Comparison of ENCODE assay signal across 16 cellular contexts in genomic region chr5:52837591-52838001, GRCh38. TPM values are rescaled to one million over a fixed set of nuclear protein-coding genes. Genes with fewer than 3 reads are reported as not detected.
DNase-seq lines count a peak whose midpoint lies in the region; FAIRE-seq and TF ChIP-seq lines count a peak whose summit lies in the region.
"Had no signal": no experiment of that assay in that cellular context is flagged by ENCODE, and none has a peak within 500 bp of the region (broad histone marks: within the 10 kb centered on the region; RNA-seq: fewer than 3 reads in every experiment).

No MANE protein-coding gene starts in this region.

- no peaks in the 10 kb centered on the region for H3K27me3 ChIP-seq in colonic mucosa
- no peaks in the 10 kb centered on the region for H3K27me3 ChIP-seq in mesenchymal stem cell (ENCODE audit: control insufficient read depth in 1 of 2, insufficient read depth in 1 of 2, low read length in 2 of 2)
- no peaks in the 10 kb centered on the region for H3K27me3 ChIP-seq in stomach
- no peaks in the 10 kb centered on the region for H3K27me3 ChIP-seq in MM.1S (replicated peaks; ENCODE audit: insufficient read depth, low read length)
- H3K27me3 ChIP-seq: BLaER1 treated with 17β-estradiol and CSF1 and Interleukin-3, amounts not matched to agents 10 nM and 100 nM had no signal

- no peaks in the 10 kb centered on the region for H3F3A ChIP-seq in MM.1S (ENCODE audit: insufficient read depth, low read length)

- H3K79me2 ChIP-seq in MM.1S (ENCODE audit: low read length): no peaks in the 10 kb centered on the region

- H3K27ac ChIP-seq in colonic mucosa: peak overlapping the region; percentile 25
- H3K27ac ChIP-seq in mesenchymal stem cell (ENCODE audit: low read length, poor library complexity, severe bottlenecking): peak overlapping the region; percentile 100
- peak overlapping the region in 4 of 5 donors; percentile 45 to 77 (median 65) for H3K27ac ChIP-seq in stomach
- H3K27ac ChIP-seq in MM.1S (ENCODE audit: low read length): no peak overlapping the region
- H3K27ac ChIP-seq: BLaER1 treated with 17β-estradiol and CSF1 and Interleukin-3, amounts not matched to agents 10 nM and 100 nM had no signal

- no peak for TF ChIP-seq POLR2A in stomach (IDR thresholded peaks at IDR 0.05)

- no peak overlapping the region for H2BK120ac ChIP-seq in mesenchymal stem cell (ENCODE audit: low read depth, low read length)

- H3K18ac ChIP-seq in mesenchymal stem cell (ENCODE audit: low read depth in 1 of 2, low read length in 2 of 2): no peak overlapping the region

- no peak for TF ChIP-seq CTCF in colonic mucosa (IDR thresholded peaks at IDR 0.05)
- TF ChIP-seq CTCF in stomach (IDR thresholded peaks at IDR 0.05): no peak
- no peak for TF ChIP-seq CTCF in D721Med (IDR thresholded peaks at IDR 0.05; ENCODE audit: insufficient read depth, missing control alignments)
- no peak for TF ChIP-seq CTCF in MM.1S (IDR thresholded peaks at IDR 0.05; ENCODE audit: low read length)

- H3K4me2 ChIP-seq in mesenchymal stem cell (ENCODE audit: low read length, poor library complexity, severe bottlenecking) (no peak overlapping the region), MM.1S (ENCODE audit: low read depth, low read length) (no peak overlapping the region)
- H3K4me2 ChIP-seq: BLaER1 treated with 17β-estradiol and CSF1 and Interleukin-3, amounts not matched to agents 10 nM and 100 nM had no signal

- H4K91ac ChIP-seq in mesenchymal stem cell (ENCODE audit: low read length): no peak overlapping the region

- H3K9ac ChIP-seq in colonic mucosa (ENCODE audit: low read depth in 2 of 2, low read length in 2 of 2): no peak overlapping the region
- peak overlapping the region; percentile 48 for H3K9ac ChIP-seq in mesenchymal stem cell (ENCODE audit: low read length)
- H3K9ac ChIP-seq in MM.1S (ENCODE audit: low read length): no peak overlapping the region
- H3K9ac ChIP-seq: BLaER1 treated with 17β-estradiol and CSF1 and Interleukin-3, amounts not matched to agents 10 nM and 100 nM had no signal

- H3K4me1 ChIP-seq in colonic mucosa (no peaks in the 10 kb centered on the region), mesenchymal stem cell (ENCODE audit: control insufficient read depth, insufficient read depth, low read depth, low read length) (peaks cover 2% of the 10 kb centered on the region), stomach (peaks cover 0 to 38% (median 9%) of the 10 kb centered on the region in 4 donors), MM.1S (ENCODE audit: low read length) (no peaks in the 10 kb centered on the region)
- H3K4me1 ChIP-seq: BLaER1 treated with 17β-estradiol and CSF1 and Interleukin-3, amounts not matched to agents 10 nM and 100 nM had no signal

- intact Hi-C loops in colonic mucosa (cut with DNase I) (no loop called here), stomach (cut with DNase I; ENCODE audit: low total_unique reads) (no loop called here)

- H3K9me3 ChIP-seq in colonic mucosa (no peaks in the 10 kb centered on the region), mesenchymal stem cell (ENCODE audit: control insufficient read depth, low read length) (no peaks in the 10 kb centered on the region), stomach (no peaks in the 10 kb centered on the region), MM.1S (replicated peaks; ENCODE audit: insufficient read depth, low read length) (no peaks in the 10 kb centered on the region)
- H3K9me3 ChIP-seq: BLaER1 treated with 17β-estradiol and CSF1 and Interleukin-3, amounts not matched to agents 10 nM and 100 nM had no signal

- no peak overlapping the region for H2BK15ac ChIP-seq in mesenchymal stem cell (ENCODE audit: low read depth, poor library complexity, severe bottlenecking)

- WGBS in mesenchymal stem cell: 17% methylated on average over 1 of the region's 2 CpGs
- WGBS in stomach, 5 donors: 57 to 82% (median 76%) methylated on average over 2 of the region's 2 CpGs

- DNase-seq in HCEC 1CT: peak; percentile 63
- no peak for DNase-seq in colonic mucosa
- DNase-seq in mesenchymal stem cell: peak; percentile 70
- DNase-seq in stomach: no peak
- no peak for DNase-seq in stimulated activated CD4-positive, alpha-beta T cell treated with anti-CD3 and anti-CD28 coated beads, Interleukin-4, amount 100 ng/mL, for 1 hour
- DNase-seq in D721Med (ENCODE audit: insufficient read length, low spot score): no peak
- no peak for DNase-seq in NCI-H510A treated with DMSO at 0.1 percent for 48 hours (lab: John Stamatoyannopoulos, UW)
- no peak for DNase-seq in MM.1S
- DNase-seq: activated naive CD8-positive, alpha-beta T cell treated with anti-CD3 and anti-CD28 coated beads for 36 hours; H9; NCI-H1092; occipital lobe; PC-3; stimulated activated CD4-positive, alpha-beta T cell treated with anti-CD3 and anti-CD28 coated beads, Interleukin-1b, Interleukin-23, amount 100 ng/mL, for 48 hours; SW 1271 had no signal

- no peaks in the 10 kb centered on the region for H4K20me1 ChIP-seq in MM.1S (ENCODE audit: insufficient read depth, low read length)
- H4K20me1 ChIP-seq: BLaER1 treated with 17β-estradiol and CSF1 and Interleukin-3, amounts not matched to agents 10 nM and 100 nM had no signal

- H2AK5ac ChIP-seq in mesenchymal stem cell (ENCODE audit: low read length, severe bottlenecking): no peak overlapping the region

- TF ChIP-seq EP300 in stomach (IDR thresholded peaks at IDR 0.05): no peak

- no peak overlapping the region for H3K23ac ChIP-seq in mesenchymal stem cell (ENCODE audit: low read length in 2 of 2)

- H3K79me1 ChIP-seq in mesenchymal stem cell (replicated peaks; ENCODE audit: low read length, poor library complexity, severe bottlenecking): peaks cover 6% of the 10 kb centered on the region

- no peak overlapping the region for H2AFZ ChIP-seq in mesenchymal stem cell (ENCODE audit: low read depth, low read length)
- no peak overlapping the region for H2AFZ ChIP-seq in MM.1S (ENCODE audit: low read length)

- no peak overlapping the region for H3K4me3 ChIP-seq in colonic mucosa
- no peak overlapping the region for H3K4me3 ChIP-seq in mesenchymal stem cell (ENCODE audit: insufficient read depth in 1 of 2, low read depth in 1 of 2, low read length in 2 of 2)
- no peak overlapping the region for H3K4me3 ChIP-seq in stomach
- H3K4me3 ChIP-seq in MM.1S (ENCODE audit: low read length): no peak overlapping the region
- H3K4me3 ChIP-seq: BLaER1 treated with 17β-estradiol and CSF1 and Interleukin-3, amounts not matched to agents 10 nM and 100 nM had no signal

- H3K9me2 ChIP-seq in MM.1S (replicated peaks; ENCODE audit: insufficient read depth, low read length): no peaks in the 10 kb centered on the region

- FAIRE-seq in D721Med (lab: Jason Lieb, UNC): no peak

- H3K36me3 ChIP-seq in colonic mucosa: no peaks in the 10 kb centered on the region
- no peaks in the 10 kb centered on the region for H3K36me3 ChIP-seq in mesenchymal stem cell (ENCODE audit: control insufficient read depth in 1 of 2, insufficient read depth in 2 of 2, low read depth in 1 of 2, low read length in 2 of 2)
- no peaks in the 10 kb centered on the region for H3K36me3 ChIP-seq in stomach
- H3K36me3 ChIP-seq in MM.1S (replicated peaks; ENCODE audit: insufficient read depth, low read length): no peaks in the 10 kb centered on the region
- H3K36me3 ChIP-seq: BLaER1 treated with 17β-estradiol and CSF1 and Interleukin-3, amounts not matched to agents 10 nM and 100 nM had no signal

- H4K8ac ChIP-seq in mesenchymal stem cell (ENCODE audit: low read length): no peak overlapping the region

- H3K14ac ChIP-seq in mesenchymal stem cell (ENCODE audit: low read length in 2 of 2): no peak overlapping the region

- H2BK5ac ChIP-seq in mesenchymal stem cell (ENCODE audit: low read depth, low read length, poor library complexity, severe bottlenecking): no peak overlapping the region

- no peak overlapping the region for H2BK12ac ChIP-seq in mesenchymal stem cell (ENCODE audit: low read length in 2 of 2)

- no peak overlapping the region for H3K4ac ChIP-seq in mesenchymal stem cell (ENCODE audit: low read depth in 1 of 2, low read length in 2 of 2)

RNA-seq across cellular contexts. Expression of gene ITGA1, which starts 49.9 kb away (rescaled TPM):
- 10 to 100 TPM; 19.2 to 52.5 TPM for total RNA-seq in colonic mucosa
- polyA plus RNA-seq in mesenchymal stem cell (2013, experiment 1 of 2): 202 TPM
- polyA plus RNA-seq in mesenchymal stem cell (2013, experiment 2 of 2): 199 TPM
- 100 to 1,000 TPM in 3 of 5 donors, 10 to 100 TPM in 2; 71.4 to 507 (median 145) TPM for total RNA-seq in stomach
- polyA plus RNA-seq in stomach: 10 to 100 TPM in 1 of 3 donors, 1 to 10 TPM in 2; 2.7 to 11.9 (median 2.9) TPM

RNA-seq across cellular contexts. Expression of gene PELO, which starts 49.9 kb away (rescaled TPM):
- 10 to 100 TPM; 15.2 to 24.7 TPM for total RNA-seq in colonic mucosa
- 37.4 TPM for polyA plus RNA-seq in mesenchymal stem cell (2013, experiment 1 of 2)
- polyA plus RNA-seq in mesenchymal stem cell (2013, experiment 2 of 2): 35.7 TPM
- 10 to 100 TPM in 4 of 5 donors, 1 to 10 TPM in 1; 5.8 to 62.2 (median 12.8) TPM for total RNA-seq in stomach
- 10 to 100 TPM in 2 of 3 donors, 1 to 10 TPM in 1; 6.4 to 13.4 (median 12.3) TPM for polyA plus RNA-seq in stomach

Comparison
In these comparisons a context has a peak if more than half of its experiments do, and no peak if none do; other contexts are left out.
1. DNase-seq: peak in HCEC 1CT (single experiment) and mesenchymal stem cell (single experiment); none in colonic mucosa (single experiment), stomach (single experiment), stimulated activated CD4-positive, alpha-beta T cell treated with anti-CD3 and anti-CD28 coated beads, Interleukin-4, amount 100 ng/mL, for 1 hour (single experiment), D721Med (single experiment), NCI-H510A treated with DMSO at 0.1 percent for 48 hours (single experiment) and MM.1S (single experiment).